In the genomic region with DNA sequence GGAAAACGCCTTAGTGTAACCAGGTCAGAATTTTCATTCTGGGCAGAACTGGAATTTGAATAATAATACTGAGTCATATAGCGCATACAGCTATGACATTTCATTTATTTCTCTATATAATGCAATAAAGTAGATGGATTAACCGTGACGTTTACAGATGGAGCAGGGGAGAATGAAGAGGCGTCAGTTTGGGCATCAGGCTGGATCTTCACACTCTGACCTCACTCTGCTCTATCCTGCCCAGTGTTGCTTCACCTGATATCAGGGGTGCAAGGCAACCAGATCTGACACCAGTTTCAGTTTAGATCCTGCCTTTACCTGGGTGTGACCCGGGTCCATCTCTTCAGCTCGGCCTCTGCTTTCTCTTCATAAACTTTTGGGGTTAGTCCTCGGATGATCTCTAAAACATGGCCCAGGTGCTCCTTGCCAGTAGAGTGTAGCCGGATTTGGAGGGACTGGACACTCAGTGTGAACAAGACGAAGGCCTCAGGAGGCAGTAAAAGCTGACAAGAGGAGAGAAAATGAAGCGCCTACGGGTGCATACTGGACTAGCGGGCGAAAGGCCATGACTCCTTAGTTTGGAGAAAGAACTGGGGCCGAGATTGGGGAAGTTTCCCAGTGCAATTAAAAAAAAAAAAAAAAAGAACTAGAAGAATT, we compare ENCODE assay signal across 8 cellular contexts. TPM values are rescaled to one million over a fixed set of nuclear protein-coding genes. Genes with fewer than 3 reads are reported as not detected.
A peak's percentile ranks its signal among the peaks of the same experiment; 100 is the strongest.
DNase-seq lines count a peak whose midpoint lies in the region; ATAC-seq and TF ChIP-seq lines count a peak whose summit lies in the region.

No MANE protein-coding gene starts in this region.

- no peaks in the 10 kb centered on the region for H3K9me3 Mint-ChIP-seq in activated naive CD8-positive, alpha-beta T cell treated with anti-CD3 and anti-CD28 coated beads, Interleukin-2, amount 10 ng/mL, durations not matched to agents 7 days and 5 days
- no peaks in the 10 kb centered on the region for H3K9me3 Mint-ChIP-seq in immature natural killer cell

- no peak for TF ChIP-seq CTCF in GM12864 (IDR thresholded peaks at IDR 0.05; ENCODE audit: low read depth, low read length, missing control alignments)

- H3K36me3 Mint-ChIP-seq in activated naive CD8-positive, alpha-beta T cell treated with anti-CD3 and anti-CD28 coated beads, Interleukin-2, amount 10 ng/mL, durations not matched to agents 7 days and 5 days, result peaks cover 6% of the 10 kb centered on the region
- H3K36me3 Mint-ChIP-seq in immature natural killer cell, result no peaks in the 10 kb centered on the region

- no peaks in the 10 kb centered on the region for H3K27me3 Mint-ChIP-seq in activated naive CD8-positive, alpha-beta T cell treated with anti-CD3 and anti-CD28 coated beads, Interleukin-2, amount 10 ng/mL, durations not matched to agents 7 days and 5 days
- H3K27me3 Mint-ChIP-seq in immature natural killer cell (ENCODE audit: low read depth in 3 of 3), result peaks cover 3 to 12% (median 6%) of the 10 kb centered on the region in 3 donors

- ATAC-seq in HG03095 (IDR thresholded peaks at IDR 0.05; ENCODE audit: unreplicated experiment), result peak; percentile 1
- ATAC-seq in activated naive CD8-positive, alpha-beta T cell treated with anti-CD3 and anti-CD28 coated beads, Interleukin-2, amount 10 ng/mL, durations not matched to agents 7 days and 5 days (ENCODE audit: low read depth), result peak; percentile 6
- no peak for ATAC-seq in HG03039 (IDR thresholded peaks at IDR 0.05; ENCODE audit: unreplicated experiment)

- H3K27ac Mint-ChIP-seq in activated naive CD8-positive, alpha-beta T cell treated with anti-CD3 and anti-CD28 coated beads, Interleukin-2, amount 10 ng/mL, durations not matched to agents 7 days and 5 days, result peak overlapping the region; percentile 92
- peak overlapping the region; percentile 90 to 98 (median 96) for H3K27ac Mint-ChIP-seq in immature natural killer cell

- POLR2A ChIA-PET in activated naive CD8-positive, alpha-beta T cell treated with anti-CD3 and anti-CD28 coated beads, Interleukin-2, amount 10 ng/mL, durations not matched to agents 7 days and 5 days (lab: Charles Lee), result interaction anchor here (0.6 to 3.1 kb wide), 28 partner anchors 10 to 753 kb away, joined by 3 to 44 read pairs (median 4); partner anchors contain the start of genes CASP2, EPHA1, FAM131B and GSTK1

- peak overlapping the region; percentile 95 for H3K27ac ChIP-seq in substantia nigra (ENCODE audit: low read depth, low read length, poor library complexity, severe bottlenecking)

- peak overlapping the region; percentile 86 for H3K4me3 Mint-ChIP-seq in activated naive CD8-positive, alpha-beta T cell treated with anti-CD3 and anti-CD28 coated beads, Interleukin-2, amount 10 ng/mL, durations not matched to agents 7 days and 5 days
- peak overlapping the region; percentile 86 to 99 (median 90) for H3K4me3 Mint-ChIP-seq in immature natural killer cell

- H3K4me1 Mint-ChIP-seq in activated naive CD8-positive, alpha-beta T cell treated with anti-CD3 and anti-CD28 coated beads, Interleukin-2, amount 10 ng/mL, durations not matched to agents 7 days and 5 days, result peaks cover 51% of the 10 kb centered on the region
- peaks cover 49 to 52% of the 10 kb centered on the region in 2 donors for H3K4me1 Mint-ChIP-seq in immature natural killer cell

- no peak for DNase-seq in GM12864 (ENCODE audit: low read depth)
- no peak for DNase-seq in activated naive CD8-positive, alpha-beta T cell treated with anti-CD3 and anti-CD28 coated beads, Interleukin-2, amount 10 ng/mL, durations not matched to agents 7 days and 5 days
- peak; percentile 34 to 45 (median 44) for DNase-seq in immature natural killer cell
- DNase-seq in substantia nigra (lab: John Stamatoyannopoulos, UW), result peak in 1 of 49 donors; percentile 71
- DNase-seq in OCI-M2 (lab: John Stamatoyannopoulos, UW; ENCODE audit: unreplicated experiment), result no peak
- DNase-seq in NCI-H446 (lab: John Stamatoyannopoulos, UW), result no peak

- peak overlapping the region; percentile 97; the same call in 1 of the 2 replicates for H3K4me3 ChIP-seq in GM12864 (ENCODE audit: low read depth, low read length)

RNA-seq across cellular contexts. Expression of gene ZYX, which starts 1.4 kb away (rescaled TPM):
- total RNA-seq in activated naive CD8-positive, alpha-beta T cell treated with anti-CD3 and anti-CD28 coated beads, Interleukin-2, amount 10 ng/mL, durations not matched to agents 7 days and 5 days, result 100 to 1,000 TPM; 199 to 200 TPM
- 100 to 1,000 TPM in 1 of 3 donors, 10 to 100 TPM in 2; 50.7 to 144 (median 51.9) TPM for polyA plus RNA-seq in immature natural killer cell

RNA-seq across cellular contexts. Expression of gene FAM131B, which starts 17.2 kb away (rescaled TPM):
- total RNA-seq in activated naive CD8-positive, alpha-beta T cell treated with anti-CD3 and anti-CD28 coated beads, Interleukin-2, amount 10 ng/mL, durations not matched to agents 7 days and 5 days, result 1 to 10 TPM; 2.3 to 2.9 TPM
- polyA plus RNA-seq in immature natural killer cell, result 1 to 10 TPM; 1.2 to 2.3 (median 1.9) TPM

RNA-seq across cellular contexts. Expression of gene EPHA1, which starts 28.9 kb away (rescaled TPM):
- 10 to 100 TPM; 27.3 to 28.2 TPM for total RNA-seq in activated naive CD8-positive, alpha-beta T cell treated with anti-CD3 and anti-CD28 coated beads, Interleukin-2, amount 10 ng/mL, durations not matched to agents 7 days and 5 days
- under 1 TPM in 2 of 3 donors, not detected in 1; 0.22 to 0.51 TPM for polyA plus RNA-seq in immature natural killer cell

Comparison
In these comparisons a context has a peak if more than half of its experiments do, and no peak if none do; other contexts are left out.
1. DNase-seq: peak in immature natural killer cell (3 of 3); none in GM12864 (single experiment), activated naive CD8-positive, alpha-beta T cell treated with anti-CD3 and anti-CD28 coated beads, Interleukin-2, amount 10 ng/mL, durations not matched to agents 7 days and 5 days (single experiment), OCI-M2 (single experiment) and NCI-H446 (0 of 2).